Comparison of ENCODE assay signal across 8 cellular contexts in genomic region chr3:170811928-170812591, GRCh38. TPM values are rescaled to one million over a fixed set of nuclear protein-coding genes. Genes with fewer than 3 reads are reported as not detected.
A peak's percentile ranks its signal among the peaks of the same experiment; 100 is the strongest.
DNase-seq lines count a peak whose midpoint lies in the region; ATAC-seq, FAIRE-seq and TF ChIP-seq lines count a peak whose summit lies in the region.

No MANE protein-coding gene starts in this region.

- no peaks in the 10 kb centered on the region for H3K9me3 Mint-ChIP-seq in activated T-helper 1 cell treated with anti-CD3 and anti-CD28 coated beads, Interleukin-12 subunit alpha, Interleukin-12 subunit beta, Interleukin-2, Interleukin-4 antibody, amounts not matched to agents 30 ng/mL and 10 ng/mL and 1 ng/mL, durations not matched to agents 14 hours and 24 hours and 36 hours

- no peak for FAIRE-seq in D721Med (lab: Jason Lieb, UNC)

- H3K27me3 ChIP-seq in Loucy (ENCODE audit: insufficient read depth, low read length, poor library complexity, severe bottlenecking): no peaks in the 10 kb centered on the region
- H3K27me3 ChIP-seq in thoracic aorta (replicated peaks; ENCODE audit: insufficient read depth): no peaks in the 10 kb centered on the region

- H3K27ac Mint-ChIP-seq in activated T-helper 1 cell treated with anti-CD3 and anti-CD28 coated beads, Interleukin-12 subunit alpha, Interleukin-12 subunit beta, Interleukin-2, Interleukin-4 antibody, amounts not matched to agents 30 ng/mL and 10 ng/mL and 1 ng/mL, durations not matched to agents 14 hours and 24 hours and 36 hours: no peak overlapping the region

- peak overlapping the region; percentile 62 for H2AFZ ChIP-seq in Loucy (ENCODE audit: low read length)

- no peak overlapping the region for H3K9ac ChIP-seq in Loucy (ENCODE audit: low read depth, low read length, poor library complexity, severe bottlenecking)

- intact Hi-C loops in activated T-helper 1 cell treated with anti-CD3 and anti-CD28 coated beads, Interleukin-12 subunit alpha, Interleukin-12 subunit beta, Interleukin-2, Interleukin-4 antibody, amounts not matched to agents 30 ng/mL and 10 ng/mL and 1 ng/mL, durations not matched to agents 14 hours and 24 hours and 36 hours (cut with micrococcal nuclease): loop anchor here (1.0 to 5.0 kb wide), 7 partner anchors 305 to 1050 kb away; partner anchors contain the start of gene GPR160

- H3K79me2 ChIP-seq in Loucy (ENCODE audit: insufficient read depth, low read length): no peaks in the 10 kb centered on the region

- no peaks in the 10 kb centered on the region for H3K36me3 ChIP-seq in Loucy (ENCODE audit: insufficient read depth, low read length)
- no peaks in the 10 kb centered on the region for H3K36me3 ChIP-seq in thoracic aorta

- no peaks in the 10 kb centered on the region for H3K36me3 Mint-ChIP-seq in activated T-helper 1 cell treated with anti-CD3 and anti-CD28 coated beads, Interleukin-12 subunit alpha, Interleukin-12 subunit beta, Interleukin-2, Interleukin-4 antibody, amounts not matched to agents 30 ng/mL and 10 ng/mL and 1 ng/mL, durations not matched to agents 14 hours and 24 hours and 36 hours (ENCODE audit: low read depth)

- H3K4me1 ChIP-seq in Loucy (ENCODE audit: insufficient read depth, low read length, poor library complexity, severe bottlenecking) (peaks cover 32% of the 10 kb centered on the region), thoracic aorta (ENCODE audit: control insufficient read depth in 1 of 2, low read depth in 2 of 2) (peaks cover 0 to 4% of the 10 kb centered on the region in 2 donors)

- H3K4me1 Mint-ChIP-seq in activated T-helper 1 cell treated with anti-CD3 and anti-CD28 coated beads, Interleukin-12 subunit alpha, Interleukin-12 subunit beta, Interleukin-2, Interleukin-4 antibody, amounts not matched to agents 30 ng/mL and 10 ng/mL and 1 ng/mL, durations not matched to agents 14 hours and 24 hours and 36 hours (ENCODE audit: low read depth): peaks cover 6% of the 10 kb centered on the region

- H3K9me3 ChIP-seq in Loucy (ENCODE audit: insufficient read depth, low read depth, low read length) (no peaks in the 10 kb centered on the region), thoracic aorta (no peaks in the 10 kb centered on the region)

- peak; percentile 33 for DNase-seq in D721Med (ENCODE audit: insufficient read length, low spot score)
- DNase-seq in RPMI8226: peak; percentile 87
- DNase-seq in activated T-helper 1 cell treated with anti-CD3 and anti-CD28 coated beads, Interleukin-12 subunit alpha, Interleukin-12 subunit beta, Interleukin-2, Interleukin-4 antibody, amounts not matched to agents 30 ng/mL and 10 ng/mL and 1 ng/mL, durations not matched to agents 14 hours and 24 hours and 36 hours (ENCODE audit: low spot score): peak; percentile 49
- peak; percentile 89 for DNase-seq in fibroblast of the conjunctiva (ENCODE audit: low read depth)
- peak; percentile 30 for DNase-seq in occipital lobe (lab: John Stamatoyannopoulos, UW)
- peak; percentile 9 for DNase-seq in thoracic aorta (ENCODE audit: low spot score)

- no peaks in the 10 kb centered on the region for H4K20me1 ChIP-seq in Loucy (ENCODE audit: insufficient read depth, low read length, poor library complexity, severe bottlenecking)

- peak; percentile 97 for TF ChIP-seq CTCF in D721Med (IDR thresholded peaks at IDR 0.05; ENCODE audit: insufficient read depth, missing control alignments)
- peak; percentile 99 for TF ChIP-seq CTCF in Loucy (conservative IDR thresholded peaks at IDR 0.05; ENCODE audit: low read length)
- TF ChIP-seq CTCF in thoracic aorta (IDR thresholded peaks at IDR 0.05): peak; percentile 90

- no peak overlapping the region for H3K4me3 ChIP-seq in Loucy (ENCODE audit: low read length, poor library complexity, severe bottlenecking)
- no peak overlapping the region for H3K4me3 ChIP-seq in thoracic aorta

- peaks cover 10% of the 10 kb centered on the region for H3K27me3 Mint-ChIP-seq in activated T-helper 1 cell treated with anti-CD3 and anti-CD28 coated beads, Interleukin-12 subunit alpha, Interleukin-12 subunit beta, Interleukin-2, Interleukin-4 antibody, amounts not matched to agents 30 ng/mL and 10 ng/mL and 1 ng/mL, durations not matched to agents 14 hours and 24 hours and 36 hours (ENCODE audit: insufficient read depth)

- H3K9me2 ChIP-seq in Loucy (replicated peaks; ENCODE audit: low read depth, low read length): no peaks in the 10 kb centered on the region

- H3F3A ChIP-seq in Loucy (ENCODE audit: low read depth): no peaks in the 10 kb centered on the region

- no peak overlapping the region for H3K27ac ChIP-seq in thoracic aorta

- H3K4me2 ChIP-seq in Loucy (ENCODE audit: low read depth, low read length, poor library complexity, severe bottlenecking): no peak overlapping the region

- ATAC-seq in GM21723 (IDR thresholded peaks at IDR 0.05; ENCODE audit: unreplicated experiment): peak; percentile 85
- ATAC-seq in thoracic aorta (ENCODE audit: insufficient number of reproducible peaks, low FRiP score, low read depth): peak; percentile 29

- no peak overlapping the region for H3K4me3 Mint-ChIP-seq in activated T-helper 1 cell treated with anti-CD3 and anti-CD28 coated beads, Interleukin-12 subunit alpha, Interleukin-12 subunit beta, Interleukin-2, Interleukin-4 antibody, amounts not matched to agents 30 ng/mL and 10 ng/mL and 1 ng/mL, durations not matched to agents 14 hours and 24 hours and 36 hours

RNA-seq across cellular contexts. Expression of gene RPL22L1, which starts 57.9 kb away (rescaled TPM):
- 123 and 145 TPM in 2 replicates for total RNA-seq in activated T-helper 1 cell treated with anti-CD3 and anti-CD28 coated beads, Interleukin-12 subunit alpha, Interleukin-12 subunit beta, Interleukin-2, Interleukin-4 antibody, amounts not matched to agents 30 ng/mL and 10 ng/mL and 1 ng/mL, durations not matched to agents 14 hours and 24 hours and 36 hours
- total RNA-seq in occipital lobe: 23.2 TPM
- 10 to 100 TPM; 46.2 to 78.0 TPM for total RNA-seq in thoracic aorta

Comparison
In these comparisons a context has a peak if more than half of its experiments do, and no peak if none do; other contexts are left out.
1. DNase-seq: peak in every context shown above with its lines; median percentile 89 in fibroblast of the conjunctiva; 87 in RPMI8226; 49 in activated T-helper 1 cell treated with anti-CD3 and anti-CD28 coated beads, Interleukin-12 subunit alpha, Interleukin-12 subunit beta, Interleukin-2, Interleukin-4 antibody, amounts not matched to agents 30 ng/mL and 10 ng/mL and 1 ng/mL, durations not matched to agents 14 hours and 24 hours and 36 hours; 33 in D721Med; 30 in occipital lobe; 9 in thoracic aorta.